11 cellular contexts compared by ENCODE assay signal in the genomic region with DNA sequence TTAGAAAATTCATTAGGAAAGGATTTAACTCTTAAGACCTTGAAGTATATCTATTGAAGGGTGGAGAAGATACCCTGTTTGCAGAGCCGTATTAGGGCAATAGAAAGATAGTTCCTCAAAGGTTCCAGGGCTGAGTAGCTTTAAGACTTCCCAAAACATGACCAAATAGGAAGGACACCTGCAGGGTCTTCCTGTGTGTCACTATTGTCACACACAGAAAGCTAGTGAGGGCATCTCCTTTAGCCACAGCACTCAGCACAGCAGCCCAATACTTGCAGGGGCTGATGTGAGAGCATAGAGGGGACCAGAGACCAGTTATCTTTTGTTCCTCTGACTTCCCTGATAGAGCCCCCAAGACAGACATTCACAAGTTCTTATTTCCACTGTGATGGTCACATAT.
"Had no signal": no experiment of that assay in that cellular context is flagged by ENCODE, and none has a peak within 500 bp of the region (broad histone marks: within the 10 kb centered on the region; RNA-seq: fewer than 3 reads in every experiment).

No MANE protein-coding gene starts in this region.

- H3K9me3 ChIP-seq: HAP-1 had no signal

- H3K4me1 ChIP-seq: HAP-1 had no signal

- H3K27ac Mint-ChIP-seq: HFFc6, IgD-negative memory B cell had no signal

- ATAC-seq: HCT116, HepG2 had no signal

- H3K4me2 ChIP-seq: KMS-11 had no signal

- H3K27me3 Mint-ChIP-seq: IgD-negative memory B cell had no signal

- H3K4me1 Mint-ChIP-seq: IgD-negative memory B cell had no signal

- H3K36me3 ChIP-seq: HAP-1 had no signal

- H3K27ac ChIP-seq: HL-60, KMS-11 had no signal

- DNase-seq: GOT3, H7, HFFc6, Karpas-422, KBM-7 had no signal

- H3K4me3 Mint-ChIP-seq: HFFc6, IgD-negative memory B cell had no signal

- H3K36me3 Mint-ChIP-seq: IgD-negative memory B cell had no signal

- H3K9ac ChIP-seq: KMS-11 had no signal

- H3K4me3 ChIP-seq: HAP-1 had no signal

- H3K9me3 Mint-ChIP-seq: HFFc6 had no signal
